ENCODE assay signal across 16 cellular contexts in genomic region chr13:44317752-44318550, GRCh38. TPM values are rescaled to one million over a fixed set of nuclear protein-coding genes. Genes with fewer than 3 reads are reported as not detected.
DNase-seq lines count a peak whose midpoint lies in the region; ATAC-seq, FAIRE-seq and TF ChIP-seq lines count a peak whose summit lies in the region.
"Had no signal": no experiment of that assay in that cellular context is flagged by ENCODE, and none has a peak within 500 bp of the region (broad histone marks: within the 10 kb centered on the region; RNA-seq: fewer than 3 reads in every experiment).

No MANE protein-coding gene starts in this region.

- H3K27ac Mint-ChIP-seq in mesothelial cell of epicardium: no peak overlapping the region
- H3K27ac Mint-ChIP-seq: natural killer cell; stimulated activated effector memory CD8-positive, alpha-beta T cell treated with anti-CD3 and anti-CD28 coated beads, Interleukin-12 subunit alpha, Interleukin-12 subunit beta, amount 100 ng/mL, for 72 hours had no signal

- no peak for TF ChIP-seq POLR2A in GM12891 (IDR thresholded peaks at IDR 0.05; ENCODE audit: low read depth, low read length)

- peaks cover 3% of the 10 kb centered on the region for H3K36me3 Mint-ChIP-seq in mesothelial cell of epicardium
- H3K36me3 Mint-ChIP-seq: natural killer cell had no signal

- no peaks in the 10 kb centered on the region for H3K36me3 ChIP-seq in bronchial epithelial cell (ENCODE audit: control insufficient read depth, insufficient read depth, low read length)
- H3K36me3 ChIP-seq: WERI-Rb-1 had no signal

- no peaks in the 10 kb centered on the region for H3K27me3 ChIP-seq in bronchial epithelial cell (ENCODE audit: control insufficient read depth, insufficient read depth, low read length)

- no peak overlapping the region for H3K4me3 Mint-ChIP-seq in mesothelial cell of epicardium
- H3K4me3 Mint-ChIP-seq: natural killer cell; stimulated activated effector memory CD8-positive, alpha-beta T cell treated with anti-CD3 and anti-CD28 coated beads, Interleukin-12 subunit alpha, Interleukin-12 subunit beta, amount 100 ng/mL, for 72 hours had no signal

- no peak for TF ChIP-seq CTCF in bronchial epithelial cell (IDR thresholded peaks at IDR 0.05; ENCODE audit: insufficient read depth, low read length, severe bottlenecking)
- TF ChIP-seq CTCF in mesothelial cell of epicardium (IDR thresholded peaks at IDR 0.05; ENCODE audit: unreplicated experiment): no peak

- peak; percentile 42 for ATAC-seq in sciatic nerve
- ATAC-seq: natural killer cell; stimulated activated effector memory CD8-positive, alpha-beta T cell treated with anti-CD3 and anti-CD28 coated beads, Interleukin-12 subunit alpha, Interleukin-12 subunit beta, amount 100 ng/mL, for 72 hours had no signal

- intact Hi-C loops in sciatic nerve (cut with DNase I): no loop called here

- peaks cover 15% of the 10 kb centered on the region for H3K9me3 Mint-ChIP-seq in mesothelial cell of epicardium
- H3K9me3 Mint-ChIP-seq: natural killer cell; stimulated activated effector memory CD8-positive, alpha-beta T cell treated with anti-CD3 and anti-CD28 coated beads, Interleukin-12 subunit alpha, Interleukin-12 subunit beta, amount 100 ng/mL, for 72 hours had no signal

- no peak for FAIRE-seq in bronchial epithelial cell (lab: Jason Lieb, UNC)
- no peak for FAIRE-seq in GM12891 (lab: Jason Lieb, UNC)
- FAIRE-seq: D721Med had no signal

- H3K4me3 ChIP-seq in bronchial epithelial cell (ENCODE audit: low read depth, low read length): no peak overlapping the region

- peak; percentile 60 for DNase-seq in GM04504 (ENCODE audit: low read depth)
- DNase-seq in NCI-H2081 (lab: John Stamatoyannopoulos, UW): peak; percentile 18 to 82
- peak; percentile 79 for DNase-seq in bronchial epithelial cell (ENCODE audit: low read depth)
- no peak for DNase-seq in sciatic nerve (ENCODE audit: low spot score)
- DNase-seq in GM12891 (ENCODE audit: insufficient read length, low spot score): no peak
- no peak for DNase-seq in mesothelial cell of epicardium (ENCODE audit: low spot score in 2 of 2, unreplicated experiment in 2 of 2)
- DNase-seq in stimulated activated CD4-positive, alpha-beta T cell treated with anti-CD3 and anti-CD28 coated beads, Interleukin-4, amount 100 ng/mL, for 4 hours: no peak
- DNase-seq in NCI-H2227 treated with DMSO at 0.1 percent for 48 hours (lab: John Stamatoyannopoulos, UW): no peak
- DNase-seq: activated T-cell treated with anti-CD3 and anti-CD28 coated beads for 4 hours; natural killer cell; NCI-H187 treated with DMSO at 0.1 percent for 48 hours; RPMI8226; stimulated activated CD4-positive, alpha-beta T cell treated with anti-CD3 and anti-CD28 coated beads, Interleukin-15, amount 100 ng/mL, for 24 hours; WERI-Rb-1 had no signal

- H3K27me3 Mint-ChIP-seq in mesothelial cell of epicardium (ENCODE audit: low read depth): peaks cover 22% of the 10 kb centered on the region

- H3K4me1 Mint-ChIP-seq in mesothelial cell of epicardium: no peaks in the 10 kb centered on the region
- H3K4me1 Mint-ChIP-seq: natural killer cell had no signal

TF ChIP-seq in GM12891, 5 proteins besides CTCF, POLR2A, EP300 and RAD21:
- TF ChIP-seq POLR2AphosphoS5 (IDR thresholded peaks at IDR 0.05; ENCODE audit: low read depth, low read length) (no peak), TAF1 (IDR thresholded peaks at IDR 0.05; ENCODE audit: low read depth, low read length) (no peak), POU2F2 (IDR thresholded peaks at IDR 0.05; ENCODE audit: low read depth, low read length) (no peak), SPI1 (IDR thresholded peaks at IDR 0.05; ENCODE audit: low read depth, low read length) (no peak), PAX5 (IDR thresholded peaks at IDR 0.05; ENCODE audit: insufficient read depth, low read length, severe bottlenecking) (no peak)

RNA-seq across cellular contexts. Expression of gene SERP2, which starts 55.7 kb away (rescaled TPM):
- total RNA-seq in bronchial epithelial cell (0.77 and 1.1 TPM in 2 replicates), sciatic nerve (9.6 TPM), mesothelial cell of epicardium (3.9 to 5.4 TPM (median 4.8 TPM) in 3 replicates)
- polyA plus RNA-seq in GM12891 (2012; ENCODE audit: low read depth, missing spikeins): not detected

Comparison
In these comparisons a context has a peak if more than half of its experiments do, and no peak if none do; other contexts are left out.
1. DNase-seq: peak in GM04504 (single experiment), NCI-H2081 (2 of 2) and bronchial epithelial cell (single experiment); none in sciatic nerve (single experiment), GM12891 (single experiment), mesothelial cell of epicardium (0 of 2), stimulated activated CD4-positive, alpha-beta T cell treated with anti-CD3 and anti-CD28 coated beads, Interleukin-4, amount 100 ng/mL, for 4 hours (0 of 2) and NCI-H2227 treated with DMSO at 0.1 percent for 48 hours (single experiment).